10 cellular contexts compared by ENCODE assay signal in the genomic region with DNA sequence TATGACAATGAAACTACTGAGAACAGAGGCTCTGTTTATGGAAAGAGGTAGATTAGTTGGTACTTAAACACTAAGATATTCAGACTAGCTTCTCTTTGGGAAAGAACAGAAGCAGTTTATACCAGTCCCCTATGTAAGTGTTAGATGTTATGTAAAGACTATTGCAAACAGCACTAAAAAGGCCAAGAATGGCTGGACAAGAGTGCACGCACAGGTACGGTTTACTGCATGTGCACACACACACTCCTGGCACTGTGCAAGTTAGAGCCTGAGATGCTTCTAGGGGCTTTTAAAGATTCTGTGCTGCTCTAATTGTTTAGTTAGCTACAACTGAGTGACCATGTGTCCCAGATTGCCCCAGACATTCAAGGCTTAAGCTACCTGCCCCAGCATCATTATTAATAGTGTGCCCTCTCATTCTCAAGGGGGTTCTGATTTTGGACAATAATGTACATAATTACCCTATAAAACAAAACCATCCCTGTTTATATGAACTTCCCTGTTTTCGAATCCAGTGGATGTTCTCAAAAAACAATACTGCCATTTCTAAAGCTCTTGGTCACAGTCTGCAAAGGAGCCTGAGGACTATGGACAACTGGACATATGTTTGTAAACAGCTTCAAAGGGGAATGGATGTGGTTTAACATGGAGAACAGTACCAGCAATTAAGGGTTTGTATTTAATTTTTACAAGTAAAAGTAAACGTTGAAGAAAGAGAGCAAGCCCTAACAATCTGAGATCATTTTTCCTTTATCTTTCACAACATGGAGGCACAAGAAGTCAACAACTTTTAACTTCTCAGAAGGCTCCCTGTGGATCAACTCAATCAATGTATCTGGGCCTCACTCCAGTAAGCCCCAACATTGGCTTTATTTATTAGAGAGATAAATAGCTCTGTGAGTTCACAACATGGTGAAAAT. TPM values are rescaled to one million over a fixed set of nuclear protein-coding genes. Genes with fewer than 3 reads are reported as not detected.
DNase-seq lines count a peak whose midpoint lies in the region; ATAC-seq and TF ChIP-seq lines count a peak whose summit lies in the region.
"Had no signal": no experiment of that assay in that cellular context is flagged by ENCODE, and none has a peak within 500 bp of the region (broad histone marks: within the 10 kb centered on the region; RNA-seq: fewer than 3 reads in every experiment).

No MANE protein-coding gene starts in this region.

- H3K14ac ChIP-seq in mesenchymal stem cell (ENCODE audit: low read length in 2 of 2), result no peak overlapping the region

- H3K4ac ChIP-seq in mesenchymal stem cell (ENCODE audit: low read depth in 1 of 2, low read length in 2 of 2), result no peak overlapping the region

- peaks cover 0 to 30% of the 10 kb centered on the region in 2 donors for H3K4me1 ChIP-seq in ascending aorta
- H3K4me1 ChIP-seq in mesenchymal stem cell (ENCODE audit: control insufficient read depth, insufficient read depth, low read depth, low read length), result peaks cover 10% of the 10 kb centered on the region
- peaks cover 0 to 75% (median 33%) of the 10 kb centered on the region in 4 donors for H3K4me1 ChIP-seq in tibial nerve
- H3K4me1 ChIP-seq: colonic mucosa had no signal

- intact Hi-C loops in ascending aorta (cut with DNase I), result loop anchor here (2.0 to 10.0 kb wide), 3 partner anchors 469 to 821 kb away; a partner anchor contains a TSS

- no peaks in the 10 kb centered on the region for H3K36me3 ChIP-seq in ascending aorta
- H3K36me3 ChIP-seq in mesenchymal stem cell (ENCODE audit: control insufficient read depth in 1 of 2, insufficient read depth in 2 of 2, low read depth in 1 of 2, low read length in 2 of 2), result no peaks in the 10 kb centered on the region
- no peaks in the 10 kb centered on the region for H3K36me3 ChIP-seq in tibial nerve
- H3K36me3 ChIP-seq: colonic mucosa had no signal

- TF ChIP-seq EP300 in tibial nerve (IDR thresholded peaks at IDR 0.05), result no peak

- no peak overlapping the region for H2BK5ac ChIP-seq in mesenchymal stem cell (ENCODE audit: low read depth, low read length, poor library complexity, severe bottlenecking)

- peak overlapping the region in 1 of 2 experiments; percentile 37 for H3K18ac ChIP-seq in mesenchymal stem cell (ENCODE audit: low read depth in 1 of 2, low read length in 2 of 2)

- peak overlapping the region; percentile 97 for H3K9ac ChIP-seq in mesenchymal stem cell (ENCODE audit: low read length)

- TF ChIP-seq CTCF in ascending aorta (IDR thresholded peaks at IDR 0.05), result no peak
- TF ChIP-seq CTCF in tibial nerve (IDR thresholded peaks at IDR 0.05), result no peak

- no peak for ATAC-seq in activated T-cell treated with anti-CD3 and anti-CD28 coated beads, Interleukin-2, amount 50 U/mL, for 72 hours (replicated peaks in 1 of 2)
- ATAC-seq in GM18520 (IDR thresholded peaks at IDR 0.05; ENCODE audit: unreplicated experiment), result no peak

- H3K9me3 Mint-ChIP-seq in activated T-cell treated with anti-CD3 and anti-CD28 coated beads, Interleukin-2, amount 50 U/mL, for 72 hours, result no peaks in the 10 kb centered on the region

- H3K79me1 ChIP-seq in mesenchymal stem cell (replicated peaks; ENCODE audit: low read length, poor library complexity, severe bottlenecking), result peaks cover 5% of the 10 kb centered on the region

- H2AK5ac ChIP-seq in mesenchymal stem cell (ENCODE audit: low read length, severe bottlenecking), result no peak overlapping the region

- H2AFZ ChIP-seq in mesenchymal stem cell (ENCODE audit: low read depth, low read length), result no peak overlapping the region

- peaks cover 9 to 10% of the 10 kb centered on the region in 2 donors for H3K36me3 Mint-ChIP-seq in activated T-cell treated with anti-CD3 and anti-CD28 coated beads, Interleukin-2, amount 50 U/mL, for 72 hours (ENCODE audit: insufficient read depth in 2 of 2)

- no peak overlapping the region for H3K23ac ChIP-seq in mesenchymal stem cell (ENCODE audit: low read length in 2 of 2)

- 90% methylated on average over 3 of the region's 4 CpGs for WGBS in mesenchymal stem cell
- 45 to 52% methylated on average over 4 of the region's 4 CpGs for WGBS in tibial nerve, 2 donors

- no peak overlapping the region for H3K27ac Mint-ChIP-seq in activated T-cell treated with anti-CD3 and anti-CD28 coated beads, Interleukin-2, amount 50 U/mL, for 72 hours

- peak overlapping the region in 1 of 2 experiments; percentile 76 for H2BK12ac ChIP-seq in mesenchymal stem cell (ENCODE audit: low read length in 2 of 2)

- peak overlapping the region; percentile 99 to 100 for H3K27ac ChIP-seq in ascending aorta
- no peak overlapping the region for H3K27ac ChIP-seq in mesenchymal stem cell (ENCODE audit: low read length, poor library complexity, severe bottlenecking)
- peak overlapping the region; percentile 94 to 99 (median 98) for H3K27ac ChIP-seq in tibial nerve

- no peak overlapping the region for H2BK15ac ChIP-seq in mesenchymal stem cell (ENCODE audit: low read depth, poor library complexity, severe bottlenecking)

- H3K27me3 ChIP-seq in ascending aorta, result no peaks in the 10 kb centered on the region
- peaks cover 16 to 18% of the 10 kb centered on the region in 2 experiments for H3K27me3 ChIP-seq in mesenchymal stem cell (ENCODE audit: control insufficient read depth in 1 of 2, insufficient read depth in 1 of 2, low read length in 2 of 2)
- no peaks in the 10 kb centered on the region for H3K27me3 ChIP-seq in tibial nerve
- H3K27me3 ChIP-seq: colonic mucosa had no signal

- H3K27me3 Mint-ChIP-seq in activated T-cell treated with anti-CD3 and anti-CD28 coated beads, Interleukin-2, amount 50 U/mL, for 72 hours (ENCODE audit: low read depth), result peaks cover 4% of the 10 kb centered on the region

- no peaks in the 10 kb centered on the region for H3K9me3 ChIP-seq in ascending aorta
- no peaks in the 10 kb centered on the region for H3K9me3 ChIP-seq in mesenchymal stem cell (ENCODE audit: control insufficient read depth, low read length)
- no peaks in the 10 kb centered on the region for H3K9me3 ChIP-seq in tibial nerve
- H3K9me3 ChIP-seq: colonic mucosa had no signal

- H3K4me2 ChIP-seq in mesenchymal stem cell (ENCODE audit: low read length, poor library complexity, severe bottlenecking), result peak overlapping the region; percentile 13

- peaks cover 51% of the 10 kb centered on the region for H3K4me1 Mint-ChIP-seq in activated T-cell treated with anti-CD3 and anti-CD28 coated beads, Interleukin-2, amount 50 U/mL, for 72 hours (ENCODE audit: low read depth)

- H3K4me3 ChIP-seq in ascending aorta, result peak overlapping the region; percentile 82 to 99
- peak overlapping the region in 1 of 2 experiments; percentile 93 for H3K4me3 ChIP-seq in mesenchymal stem cell (ENCODE audit: insufficient read depth in 1 of 2, low read depth in 1 of 2, low read length in 2 of 2)
- H3K4me3 ChIP-seq in tibial nerve, result peak overlapping the region in 3 of 4 donors; percentile 72 to 93 (median 93)

- H3K4me3 Mint-ChIP-seq in activated T-cell treated with anti-CD3 and anti-CD28 coated beads, Interleukin-2, amount 50 U/mL, for 72 hours, result peak overlapping the region; percentile 94 to 98

- H4K91ac ChIP-seq in mesenchymal stem cell (ENCODE audit: low read length), result no peak overlapping the region

- H2BK120ac ChIP-seq in mesenchymal stem cell (ENCODE audit: low read depth, low read length), result no peak overlapping the region

- no peak overlapping the region for H4K8ac ChIP-seq in mesenchymal stem cell (ENCODE audit: low read length)

- TF ChIP-seq POLR2A in tibial nerve (IDR thresholded peaks at IDR 0.05), result no peak

- DNase-seq in activated T-cell treated with anti-CD3 and anti-CD28 coated beads, Interleukin-2, amount 50 U/mL, for 72 hours, result no peak
- DNase-seq in activated T-cell treated with anti-CD3 and anti-CD28 coated beads, Interleukin-2, amount 50 U/mL, for 1 hour, result no peak
- DNase-seq in ascending aorta (ENCODE audit: low spot score in 2 of 2) (no peak), mesenchymal stem cell (peak; percentile 45), tibial nerve (ENCODE audit: low spot score in 2 of 2) (no peak), hepatic stellate cell (ENCODE audit: low spot score) (no peak), cerebellum (ENCODE audit: low spot score) (no peak)
- DNase-seq: colonic mucosa, DMS53 had no signal

RNA-seq across cellular contexts. Expression of a gene that starts 2.0 kb away (rescaled TPM):
- total RNA-seq in activated T-cell treated with anti-CD3 and anti-CD28 coated beads, Interleukin-2, amount 50 U/mL, for 72 hours, result 10 to 100 TPM; 19.8 to 20.8 TPM
- total RNA-seq in ascending aorta (33.2 TPM), tibial nerve (10 to 100 TPM; 49.2 to 81.4 (median 65.7) TPM), cerebellum (30.7 TPM)
- 26.4 TPM for polyA plus RNA-seq in mesenchymal stem cell (2013, experiment 1 of 2)
- polyA plus RNA-seq in mesenchymal stem cell (2013, experiment 2 of 2), result 25.9 TPM
